ENCODE assay signal across 39 cellular contexts in genomic region chr16:9254863-9255262, GRCh38.
"Had no signal": no experiment of that assay in that cellular context is flagged by ENCODE, and none has a peak within 500 bp of the region (broad histone marks: within the 10 kb centered on the region; RNA-seq: fewer than 3 reads in every experiment).

No MANE protein-coding gene starts in this region.

- H3K4me3 ChIP-seq: adrenal gland, ascending aorta, body of pancreas, breast epithelium, cardiac muscle cell had no signal

- H3K9me3 Mint-ChIP-seq: activated naive CD4-positive, alpha-beta T cell treated with anti-CD3 and anti-CD28 coated beads for 36 hours; activated naive CD4-positive, alpha-beta T cell treated with anti-CD3 and anti-CD28 coated beads, Interleukin-2, amount 10 ng/mL, durations not matched to agents 7 days and 5 days; activated naive CD4-positive, alpha-beta T cell treated with anti-CD3 and anti-CD28 coated beads, Interleukin-2, amount 50 U/mL, for 24 hours; activated naive CD4-positive, alpha-beta T cell treated with anti-CD3 and anti-CD28 coated beads, Interleukin-2, amount 50 U/mL, for 72 hours; activated naive CD8-positive, alpha-beta T cell treated with anti-CD3 and anti-CD28 coated beads for 36 hours; activated naive CD8-positive, alpha-beta T cell treated with anti-CD3 and anti-CD28 coated beads, Interleukin-2, amount 10 ng/mL, durations not matched to agents 7 days and 5 days; activated naive CD8-positive, alpha-beta T cell treated with anti-CD3 and anti-CD28 coated beads, Interleukin-2, amount 50 U/mL, for 24 hours; activated T-cell treated with anti-CD3 and anti-CD28 coated beads, Interleukin-2, amount 50 U/mL, for 24 hours; activated T-cell treated with anti-CD3 and anti-CD28 coated beads, Interleukin-2, amount 50 U/mL, for 4 hours; activated T-helper 1 cell treated with anti-CD3 and anti-CD28 coated beads, Interleukin-12 subunit alpha, Interleukin-12 subunit beta, Interleukin-2, Interleukin-4 antibody, amounts not matched to agents 30 ng/mL and 10 ng/mL and 1 ng/mL, durations not matched to agents 14 hours and 24 hours and 36 hours; activated T-helper 2 cell treated with anti-CD3 and anti-CD28 coated beads, Interferon-gamma antibody, Interleukin-2, Interleukin-4, amounts not matched to agents 10 μg/mL and 5 μg/mL and 100 μg/mL, durations not matched to agents 14 hours and 24 hours and 36 hours; central memory CD8-positive, alpha-beta T cell had no signal

- H3K4me1 ChIP-seq: adrenal gland, ascending aorta, breast epithelium had no signal

- H3K27ac Mint-ChIP-seq: activated naive CD4-positive, alpha-beta T cell treated with anti-CD3 and anti-CD28 coated beads for 36 hours; activated naive CD4-positive, alpha-beta T cell treated with anti-CD3 and anti-CD28 coated beads, Interleukin-2, amount 10 ng/mL, durations not matched to agents 7 days and 5 days; activated naive CD4-positive, alpha-beta T cell treated with anti-CD3 and anti-CD28 coated beads, Interleukin-2, amount 50 U/mL, for 24 hours; activated naive CD4-positive, alpha-beta T cell treated with anti-CD3 and anti-CD28 coated beads, Interleukin-2, amount 50 U/mL, for 72 hours; activated naive CD8-positive, alpha-beta T cell; activated naive CD8-positive, alpha-beta T cell treated with anti-CD3 and anti-CD28 coated beads for 36 hours; activated naive CD8-positive, alpha-beta T cell treated with anti-CD3 and anti-CD28 coated beads, Interleukin-2, amount 10 ng/mL, durations not matched to agents 7 days and 5 days; activated naive CD8-positive, alpha-beta T cell treated with anti-CD3 and anti-CD28 coated beads, Interleukin-2, amount 50 U/mL, for 24 hours; activated T-cell treated with anti-CD3 and anti-CD28 coated beads, Interleukin-2, amount 50 U/mL, for 24 hours; activated T-cell treated with anti-CD3 and anti-CD28 coated beads, Interleukin-2, amount 50 U/mL, for 72 hours; activated T-helper 1 cell treated with anti-CD3 and anti-CD28 coated beads, Interleukin-12 subunit alpha, Interleukin-12 subunit beta, Interleukin-2, Interleukin-4 antibody, amounts not matched to agents 30 ng/mL and 10 ng/mL and 1 ng/mL, durations not matched to agents 14 hours and 24 hours and 36 hours; activated T-helper 17 cell treated with anti-CD3 and anti-CD28 coated beads, Interleukin-2, amount 50 U/mL, for 72 hours; activated T-helper 2 cell treated with anti-CD3 and anti-CD28 coated beads, Interferon-gamma antibody, Interleukin-2, Interleukin-4, amounts not matched to agents 10 μg/mL and 5 μg/mL and 100 μg/mL, durations not matched to agents 14 hours and 24 hours and 36 hours; brain had no signal

- H3K4me1 Mint-ChIP-seq: activated naive CD4-positive, alpha-beta T cell treated with anti-CD3 and anti-CD28 coated beads, Interleukin-2, amount 10 ng/mL, durations not matched to agents 7 days and 5 days; activated naive CD4-positive, alpha-beta T cell treated with anti-CD3 and anti-CD28 coated beads, Interleukin-2, amount 50 U/mL, for 24 hours; activated naive CD8-positive, alpha-beta T cell treated with anti-CD3 and anti-CD28 coated beads for 36 hours; activated naive CD8-positive, alpha-beta T cell treated with anti-CD3 and anti-CD28 coated beads, Interleukin-2, amount 50 U/mL, for 24 hours; activated T-helper 17 cell treated with anti-CD3 and anti-CD28 coated beads, Interleukin-2, amount 50 U/mL, for 72 hours; brain; central memory CD8-positive, alpha-beta T cell had no signal

- ATAC-seq: activated naive CD4-positive, alpha-beta T cell treated with anti-CD3 and anti-CD28 coated beads, Interleukin-2, amount 50 U/mL, for 72 hours; activated naive CD8-positive, alpha-beta T cell treated with anti-CD3 and anti-CD28 coated beads, Interleukin-2, amount 50 U/mL, for 24 hours; activated T-cell treated with anti-CD3 and anti-CD28 coated beads, Interleukin-2, amount 50 U/mL, for 4 hours; activated T-cell treated with anti-CD3 and anti-CD28 coated beads, Interleukin-2, amount 50 U/mL, for 72 hours; activated T-helper 17 cell treated with anti-CD3 and anti-CD28 coated beads, Interleukin-2, amount 50 U/mL, for 72 hours; body of pancreas had no signal

- FAIRE-seq: astrocyte, bronchial epithelial cell had no signal

- H3K9me3 ChIP-seq: adrenal gland, ascending aorta, body of pancreas, breast epithelium had no signal

- DNase-seq: activated effector memory CD4-positive, alpha-beta T cell treated with anti-CD3 and anti-CD28 coated beads, Interleukin-2, amount 50 U/mL, for 16 hours; activated effector memory CD4-positive, alpha-beta T cell treated with Interleukin-2 at 50 U/mL for 16 hours; activated gamma-delta T cell; activated gamma-delta T cell treated with Interleukin-2 at 50 U/mL for 16 hours; activated naive CD4-positive, alpha-beta T cell; activated naive CD4-positive, alpha-beta T cell treated with anti-CD3 and anti-CD28 coated beads for 36 hours; activated naive CD4-positive, alpha-beta T cell treated with anti-CD3 and anti-CD28 coated beads, Interleukin-2, amount 10 ng/mL, durations not matched to agents 7 days and 5 days; activated naive CD4-positive, alpha-beta T cell treated with anti-CD3 and anti-CD28 coated beads, Interleukin-2, amount 50 U/mL, for 16 hours; activated naive CD4-positive, alpha-beta T cell treated with Interleukin-2 at 50 U/mL for 16 hours; activated naive CD8-positive, alpha-beta T cell treated with anti-CD3 and anti-CD28 coated beads for 36 hours; activated naive CD8-positive, alpha-beta T cell treated with anti-CD3 and anti-CD28 coated beads, Interleukin-2, amount 10 ng/mL, durations not matched to agents 7 days and 5 days; activated naive CD8-positive, alpha-beta T cell treated with anti-CD3 and anti-CD28 coated beads, Interleukin-2, amount 50 U/mL, for 24 hours; activated T-cell treated with anti-CD3 and anti-CD28 coated beads, Interleukin-2, amount 50 U/mL, for 24 hours; activated T-cell treated with anti-CD3 and anti-CD28 coated beads, Interleukin-2, amount 50 U/mL, for 4 hours; activated T-cell treated with anti-CD3 and anti-CD28 coated beads, Interleukin-2, amount 50 U/mL, for 48 hours; activated T-cell treated with anti-CD3 and anti-CD28 coated beads, Interleukin-2, amount 50 U/mL, for 72 hours; adrenal gland; amniotic stem cell; amygdala; anterior cingulate cortex; aorta; body of pancreas; brain microvascular endothelial cell; caudate nucleus; central memory CD4-positive, alpha-beta T cell; cerebellar nuclear complex had no signal

- H3K36me3 Mint-ChIP-seq: activated naive CD4-positive, alpha-beta T cell treated with anti-CD3 and anti-CD28 coated beads, Interleukin-2, amount 10 ng/mL, durations not matched to agents 7 days and 5 days; activated naive CD4-positive, alpha-beta T cell treated with anti-CD3 and anti-CD28 coated beads, Interleukin-2, amount 50 U/mL, for 24 hours; activated naive CD4-positive, alpha-beta T cell treated with anti-CD3 and anti-CD28 coated beads, Interleukin-2, amount 50 U/mL, for 72 hours; activated naive CD8-positive, alpha-beta T cell; activated naive CD8-positive, alpha-beta T cell treated with anti-CD3 and anti-CD28 coated beads for 36 hours; activated naive CD8-positive, alpha-beta T cell treated with anti-CD3 and anti-CD28 coated beads, Interleukin-2, amount 10 ng/mL, durations not matched to agents 7 days and 5 days; brain had no signal

- H3K27me3 Mint-ChIP-seq: activated naive CD4-positive, alpha-beta T cell treated with anti-CD3 and anti-CD28 coated beads, Interleukin-2, amount 10 ng/mL, durations not matched to agents 7 days and 5 days had no signal

- H3K36me3 ChIP-seq: adrenal gland, ascending aorta, brain microvascular endothelial cell, breast epithelium, cardiac muscle cell had no signal

- H3K4me3 Mint-ChIP-seq: activated naive CD4-positive, alpha-beta T cell treated with anti-CD3 and anti-CD28 coated beads for 36 hours; activated naive CD4-positive, alpha-beta T cell treated with anti-CD3 and anti-CD28 coated beads, Interleukin-2, amount 10 ng/mL, durations not matched to agents 7 days and 5 days; activated naive CD4-positive, alpha-beta T cell treated with anti-CD3 and anti-CD28 coated beads, Interleukin-2, amount 50 U/mL, for 24 hours; activated naive CD8-positive, alpha-beta T cell; activated naive CD8-positive, alpha-beta T cell treated with anti-CD3 and anti-CD28 coated beads for 36 hours; activated naive CD8-positive, alpha-beta T cell treated with anti-CD3 and anti-CD28 coated beads, Interleukin-2, amount 10 ng/mL, durations not matched to agents 7 days and 5 days; activated naive CD8-positive, alpha-beta T cell treated with anti-CD3 and anti-CD28 coated beads, Interleukin-2, amount 50 U/mL, for 24 hours; activated T-cell treated with anti-CD3 and anti-CD28 coated beads, Interleukin-2, amount 50 U/mL, for 24 hours; activated T-cell treated with anti-CD3 and anti-CD28 coated beads, Interleukin-2, amount 50 U/mL, for 4 hours; activated T-cell treated with anti-CD3 and anti-CD28 coated beads, Interleukin-2, amount 50 U/mL, for 72 hours; activated T-helper 1 cell treated with anti-CD3 and anti-CD28 coated beads, Interleukin-12 subunit alpha, Interleukin-12 subunit beta, Interleukin-2, Interleukin-4 antibody, amounts not matched to agents 30 ng/mL and 10 ng/mL and 1 ng/mL, durations not matched to agents 14 hours and 24 hours and 36 hours; activated T-helper 17 cell treated with anti-CD3 and anti-CD28 coated beads, Interleukin-2, amount 50 U/mL, for 72 hours; brain; central memory CD8-positive, alpha-beta T cell had no signal

- H3K27ac ChIP-seq: adrenal gland, ascending aorta, body of pancreas, brain microvascular endothelial cell, breast epithelium, cardiac muscle cell had no signal

- H3K27me3 ChIP-seq: ascending aorta, body of pancreas, brain microvascular endothelial cell, cardiac muscle cell had no signal
